21 cellular contexts compared by ENCODE assay signal in the genomic region with DNA sequence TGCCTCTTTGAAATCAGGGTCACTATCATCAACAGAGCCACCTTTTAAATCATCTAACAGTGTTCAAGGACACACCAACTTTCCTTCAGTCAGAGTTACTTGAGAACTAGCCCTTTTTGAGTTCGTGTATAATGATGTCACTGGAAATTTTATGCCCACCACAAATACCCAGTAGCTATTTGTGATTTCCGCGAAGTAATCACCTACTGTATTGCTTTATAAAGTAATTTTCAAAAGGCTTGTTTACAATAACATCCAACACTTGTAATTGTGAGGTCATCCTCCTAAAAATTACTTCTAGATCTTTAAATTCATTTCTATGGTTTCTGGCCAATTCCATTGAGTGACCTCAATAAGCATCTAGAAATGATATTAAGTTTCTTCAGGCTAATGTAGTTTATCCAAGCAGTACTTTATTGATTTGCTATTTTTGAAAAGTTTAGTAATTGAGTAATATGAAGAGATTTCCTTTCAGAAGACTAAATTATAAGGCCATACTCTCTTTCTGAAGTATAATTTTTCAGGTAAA. TPM values are rescaled to one million over a fixed set of nuclear protein-coding genes. Genes with fewer than 3 reads are reported as not detected.
DNase-seq lines count a peak whose midpoint lies in the region; ATAC-seq, FAIRE-seq and TF ChIP-seq lines count a peak whose summit lies in the region.
"Had no signal": no experiment of that assay in that cellular context is flagged by ENCODE, and none has a peak within 500 bp of the region (broad histone marks: within the 10 kb centered on the region; RNA-seq: fewer than 3 reads in every experiment).

No MANE protein-coding gene starts in this region.

- H3K4me1 ChIP-seq in parathyroid adenoma = peaks cover 6% of the 10 kb centered on the region
- no peaks in the 10 kb centered on the region for H3K4me1 ChIP-seq in mesendoderm (ENCODE audit: control insufficient read depth, low read depth, low read length)
- H3K4me1 ChIP-seq: BE2C, Caco-2 had no signal

- FAIRE-seq in GM18507 (lab: Jason Lieb, UNC) = peak; percentile 12
- FAIRE-seq in RCC 7860 (lab: Jason Lieb, UNC) = peak; percentile 38
- FAIRE-seq in endometrium (lab: Jason Lieb, UNC) = peak; percentile 67
- FAIRE-seq: D721Med, GM12891, HepG2 had no signal

- peak overlapping the region; percentile 4 for H2AFZ ChIP-seq in parathyroid adenoma

- no peaks in the 10 kb centered on the region for H3K9me3 ChIP-seq in parathyroid adenoma (ENCODE audit: control insufficient read depth, low read length)
- H3K9me3 ChIP-seq: BE2C, Caco-2 had no signal

- no peak overlapping the region for H2BK5ac ChIP-seq in mesendoderm (ENCODE audit: low read length)

- no peak overlapping the region for H2AK5ac ChIP-seq in mesendoderm (ENCODE audit: low read length)

- peaks cover 6% of the 10 kb centered on the region for H3K79me1 ChIP-seq in mesendoderm (ENCODE audit: low read length)

- H3K23ac ChIP-seq in mesendoderm (ENCODE audit: low read length) = no peak overlapping the region

- H3K4me3 ChIP-seq in parathyroid adenoma (ENCODE audit: low read depth, low read length) (no peak overlapping the region), mesendoderm (ENCODE audit: low read length) (no peak overlapping the region)

- H3K79me2 ChIP-seq in parathyroid adenoma (peaks cover 4% of the 10 kb centered on the region), mesendoderm (ENCODE audit: control insufficient read depth, insufficient read depth, low read length) (peaks cover 2% of the 10 kb centered on the region)

- no peak overlapping the region for H4K8ac ChIP-seq in mesendoderm (ENCODE audit: low read depth, low read length)

- no peaks in the 10 kb centered on the region for H3K36me3 ChIP-seq in parathyroid adenoma (ENCODE audit: control insufficient read depth, insufficient read depth, low read length)
- no peaks in the 10 kb centered on the region for H3K36me3 ChIP-seq in mesendoderm (ENCODE audit: control insufficient read depth, insufficient read depth, low read length)
- H3K36me3 ChIP-seq: BE2C had no signal

- DNase-seq in GM18507 (ENCODE audit: extremely low spot score, insufficient read length, low read depth) (no peak), RCC 7860 (ENCODE audit: low spot score) (no peak), mesendoderm (no peak)
- DNase-seq: 8988T; BE2C; C1 segment of cervical spinal cord; Caco-2; CD4-positive, CD25-positive, alpha-beta regulatory T cell; CD8-positive, alpha-beta memory T cell; GOT3; H9; KBM-7 had no signal

- H3K27ac ChIP-seq in parathyroid adenoma (no peak overlapping the region), mesendoderm (ENCODE audit: low read depth, low read length) (no peak overlapping the region)

- WGBS in mesendoderm (ENCODE audit: extremely low coverage, insufficient coverage, low lambda C conversion rate) = no CpG with 5 or more reads among the region's 3 CpGs

- H3K27me3 ChIP-seq in parathyroid adenoma (ENCODE audit: control insufficient read depth, insufficient read depth, low read length) = no peaks in the 10 kb centered on the region
- H3K27me3 ChIP-seq in mesendoderm (ENCODE audit: insufficient read depth, low read length, poor library complexity) = no peaks in the 10 kb centered on the region
- H3K27me3 ChIP-seq: BE2C had no signal

- no peak for TF ChIP-seq CTCF in parathyroid adenoma (IDR thresholded peaks at IDR 0.05)

- no peak overlapping the region for H2BK15ac ChIP-seq in mesendoderm (replicated peaks; ENCODE audit: low read depth)

- no peak overlapping the region for H3K18ac ChIP-seq in mesendoderm (ENCODE audit: low read length)

- ATAC-seq in HG02973 (IDR thresholded peaks at IDR 0.05; ENCODE audit: unreplicated experiment) (no peak), HG02763 (IDR thresholded peaks at IDR 0.05; ENCODE audit: unreplicated experiment) (no peak), HG02840 (IDR thresholded peaks at IDR 0.05; ENCODE audit: low FRiP score, unreplicated experiment) (no peak)
- ATAC-seq: HepG2 had no signal

- H3K4ac ChIP-seq in mesendoderm (ENCODE audit: low read depth, low read length) = no peak overlapping the region

- H3K9ac ChIP-seq in parathyroid adenoma (no peak overlapping the region), mesendoderm (ENCODE audit: low read length) (no peak overlapping the region)

- H4K5ac ChIP-seq in mesendoderm (ENCODE audit: low read length) = no peak overlapping the region

- no peak overlapping the region for H3K4me2 ChIP-seq in parathyroid adenoma (ENCODE audit: low read length)
- no peak overlapping the region for H3K4me2 ChIP-seq in mesendoderm (ENCODE audit: low read length)

- H2BK120ac ChIP-seq in mesendoderm (ENCODE audit: low read depth, low read length) = no peak overlapping the region

- no peak overlapping the region for H3K56ac ChIP-seq in mesendoderm (ENCODE audit: low read length)

RNA-seq across cellular contexts. Expression of a gene that starts 12.8 kb away (rescaled TPM):
- 10.3 TPM for polyA plus RNA-seq in mesendoderm (2013, experiment 1 of 2)
- 11.6 TPM for polyA plus RNA-seq in mesendoderm (2013, experiment 2 of 2)

RNA-seq across cellular contexts. Expression of a gene that starts 39.3 kb away (rescaled TPM):
- polyA plus RNA-seq in mesendoderm (2013, experiment 1 of 2) = 253 TPM
- 277 TPM for polyA plus RNA-seq in mesendoderm (2013, experiment 2 of 2)
- polyA plus RNA-seq: HepG2 had no signal

RNA-seq across cellular contexts. Expression of a gene that starts 59.1 kb away (rescaled TPM):
- polyA plus RNA-seq in mesendoderm (2013, experiment 1 of 2) = 0.10 TPM
- 0.07 TPM for polyA plus RNA-seq in mesendoderm (2013, experiment 2 of 2)
- polyA plus RNA-seq: IgD-negative memory B cell had no signal
